Comparison of ENCODE assay signal across 8 cellular contexts in genomic region chr6:30691208-30691872, GRCh38. TPM values are rescaled to one million over a fixed set of nuclear protein-coding genes. Genes with fewer than 3 reads are reported as not detected.
A peak's percentile ranks its signal among the peaks of the same experiment; 100 is the strongest.
DNase-seq lines count a peak whose midpoint lies in the region; ATAC-seq and TF ChIP-seq lines count a peak whose summit lies in the region.

No MANE protein-coding gene starts in this region.

- CTCF ChIA-PET in Panc1 (lab: Charles Lee) = interaction anchor here (0.6 to 0.7 kb wide), 2 partner anchors 22 to 38 kb away, joined by 3 to 5 read pairs; no protein-coding TSS in a partner anchor

- H3K4me1 ChIP-seq in Panc1 (ENCODE audit: control insufficient read depth, insufficient read depth, low read length) (peaks cover 28% of the 10 kb centered on the region), esophagus squamous epithelium (peaks cover 30 to 46% (median 39%) of the 10 kb centered on the region in 3 donors)

- in situ Hi-C loops in Panc1 (cut with HindIII; ENCODE audit: low pct_unique_long_range_greater_than_20kb, low sequenced_read_pairs) = no loop called here

- no peak for ATAC-seq in Panc1
- ATAC-seq in GM18870 (IDR thresholded peaks at IDR 0.05; ENCODE audit: unreplicated experiment) = no peak

- H3K27ac ChIP-seq in Panc1 (ENCODE audit: low read length) (peak overlapping the region; percentile 80), esophagus squamous epithelium (peak overlapping the region; percentile 74 to 99 (median 98))

- peak overlapping the region; percentile 48 for H3K4me3 ChIP-seq in GM12875 (ENCODE audit: low read depth, low read length)
- peak overlapping the region; percentile 56 to 86 for H3K4me3 ChIP-seq in Panc1 (ENCODE audit: low read depth in 2 of 2, low read length in 2 of 2)
- H3K4me3 ChIP-seq in esophagus squamous epithelium = peak overlapping the region; percentile 40 to 80 (median 70)
- peak overlapping the region; percentile 76 for H3K4me3 ChIP-seq in retinal pigment epithelial cell (ENCODE audit: low read length)

- TF ChIP-seq CTCF in GM12875 (IDR thresholded peaks at IDR 0.05; ENCODE audit: borderline replicate concordance, insufficient read depth, low read depth, low read length) (no peak), Panc1 (IDR thresholded peaks at IDR 0.05) (no peak), esophagus squamous epithelium (IDR thresholded peaks at IDR 0.05) (no peak), retinal pigment epithelial cell (conservative IDR thresholded peaks at IDR 0.05; ENCODE audit: low read depth, low read length) (no peak)

- TF ChIP-seq POLR2A in esophagus squamous epithelium (IDR thresholded peaks at IDR 0.05) = peak in 1 of 4 donors; percentile 26

- POLR2A ChIA-PET in Panc1 (lab: Charles Lee) = interaction anchor here (0.6 to 1.1 kb wide), 5 partner anchors 10 to 53 kb away, joined by 4 to 9 read pairs (median 5); partner anchors contain the start of genes DHX16 and MDC1

- H3K36me3 ChIP-seq in Panc1 (ENCODE audit: control insufficient read depth, insufficient read depth, low read length) = no peaks in the 10 kb centered on the region
- H3K36me3 ChIP-seq in esophagus squamous epithelium = no peaks in the 10 kb centered on the region

- DNase-seq in Panc1 (ENCODE audit: low read depth, low spot score) (no peak), esophagus squamous epithelium (lab: John Stamatoyannopoulos, UW) (no peak), retinal pigment epithelial cell (ENCODE audit: low read depth) (no peak), HuH-7.5 (ENCODE audit: low spot score) (no peak), NCI-H2107 (lab: John Stamatoyannopoulos, UW) (no peak), hepatic stellate cell (ENCODE audit: low spot score) (no peak)

- H3K9me3 ChIP-seq in Panc1 (ENCODE audit: control insufficient read depth, insufficient read depth, low read depth, low read length) (no peaks in the 10 kb centered on the region), esophagus squamous epithelium (no peaks in the 10 kb centered on the region)

- intact Hi-C loops in Panc1 (cut with micrococcal nuclease; ENCODE audit: unreplicated experiment) = no loop called here
- intact Hi-C loops in esophagus squamous epithelium (cut with DNase I) = no loop called here

- WGBS in esophagus squamous epithelium, 2 donors = 23 to 32% methylated on average over 9 of the region's 9 CpGs

- no TSS peak for BruUV-seq in Panc1 (replicated peaks; lab: Mats Ljungman, UMichigan)

- no peaks in the 10 kb centered on the region for H3K27me3 ChIP-seq in Panc1 (ENCODE audit: control insufficient read depth, insufficient read depth, low read length)
- no peaks in the 10 kb centered on the region for H3K27me3 ChIP-seq in esophagus squamous epithelium

RNA-seq across cellular contexts. Expression of gene NRM, which starts 0.6 kb away (rescaled TPM):
- total RNA-seq in Panc1 (2021; ENCODE audit: unreplicated experiment) = 21.9 TPM
- 26.9 TPM for polyA plus RNA-seq in Panc1 (2012; ENCODE audit: insufficient read length)
- 1 to 10 TPM; 3.8 to 7.4 (median 6.7) TPM for total RNA-seq in esophagus squamous epithelium

RNA-seq across cellular contexts. Expression of gene PPP1R18, which starts 4.9 kb away (rescaled TPM):
- total RNA-seq in Panc1 (2021; ENCODE audit: unreplicated experiment) (55.3 TPM), esophagus squamous epithelium (10 to 100 TPM in 3 of 4 donors, 1 to 10 TPM in 1; 9.8 to 22.2 (median 17.4) TPM)
- polyA plus RNA-seq in Panc1 (2012; ENCODE audit: insufficient read length) = 40.1 TPM

RNA-seq across cellular contexts. Expression of gene DHX16, which starts 18.5 kb away (rescaled TPM):
- 44.5 TPM for total RNA-seq in Panc1 (2021; ENCODE audit: unreplicated experiment)
- polyA plus RNA-seq in Panc1 (2012; ENCODE audit: insufficient read length) = 56.6 TPM
- 10 to 100 TPM; 11.4 to 26.6 (median 24.4) TPM for total RNA-seq in esophagus squamous epithelium

RNA-seq across cellular contexts. Expression of gene MDC1, which starts 25.7 kb away (rescaled TPM):
- total RNA-seq in Panc1 (2021; ENCODE audit: unreplicated experiment) (68.6 TPM), esophagus squamous epithelium (1 to 10 TPM; 2.4 to 7.4 (median 7.0) TPM)
- 36.0 TPM for polyA plus RNA-seq in Panc1 (2012; ENCODE audit: insufficient read length)

RNA-seq across cellular contexts. Expression of gene TUBB, which starts 28.8 kb away (rescaled TPM):
- total RNA-seq in Panc1 (2021; ENCODE audit: unreplicated experiment) (853 TPM), esophagus squamous epithelium (100 to 1,000 TPM; 151 to 351 (median 255) TPM)
- polyA plus RNA-seq in Panc1 (2012; ENCODE audit: insufficient read length) = 1,083 TPM
